ENCODE assay signal across 9 cellular contexts in the genomic region with DNA sequence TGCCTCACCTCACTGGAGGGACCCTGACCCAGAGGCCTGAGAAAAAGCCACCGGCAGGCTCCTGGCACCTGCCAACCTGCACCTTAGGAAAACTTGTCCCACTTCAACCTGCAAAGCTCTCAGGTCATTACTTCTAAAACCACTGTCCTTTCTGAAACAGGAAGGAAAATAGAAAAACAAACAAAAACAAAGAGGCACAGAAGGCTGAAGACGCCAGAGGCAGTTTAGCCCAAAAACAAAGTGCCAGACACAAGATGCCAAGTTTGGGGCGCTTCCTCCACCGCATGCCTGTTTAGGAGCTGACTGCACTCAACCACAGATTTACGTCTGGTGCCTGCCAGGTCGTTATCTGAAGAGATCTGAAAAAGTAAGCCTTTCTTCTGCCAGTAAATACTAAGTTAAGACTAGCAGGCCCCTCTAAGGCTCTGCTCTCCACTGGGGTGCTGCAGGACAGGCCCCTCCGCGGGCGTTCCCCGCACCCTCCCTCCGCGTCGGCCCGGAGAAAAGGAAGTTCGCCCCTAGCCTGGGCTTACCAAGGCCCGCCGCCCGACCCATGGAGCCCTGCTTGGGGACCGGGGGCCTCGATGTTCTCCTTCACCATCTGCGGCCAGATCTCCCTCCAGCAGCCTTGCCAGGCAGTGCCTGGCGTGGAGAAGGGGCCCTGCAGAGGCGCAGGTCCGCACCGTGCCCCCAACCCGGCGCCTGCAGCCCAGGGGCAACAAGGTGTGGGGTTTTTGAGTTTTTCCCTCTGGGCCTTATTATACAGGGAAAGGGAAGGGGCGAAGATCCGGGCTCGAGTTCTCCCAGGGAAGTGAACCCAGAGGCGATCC. TPM values are rescaled to one million over a fixed set of nuclear protein-coding genes. Genes with fewer than 3 reads are reported as not detected.
DNase-seq lines count a peak whose midpoint lies in the region; ATAC-seq, FAIRE-seq and TF ChIP-seq lines count a peak whose summit lies in the region.
"Had no signal": no experiment of that assay in that cellular context is flagged by ENCODE, and none has a peak within 500 bp of the region (broad histone marks: within the 10 kb centered on the region; RNA-seq: fewer than 3 reads in every experiment).

No MANE protein-coding gene starts in this region.

- WGBS in GM12878 (ENCODE audit: insufficient coverage, insufficient replicate concordance, low lambda C conversion rate, missing lambda C conversion rate), result 4% methylated on average over 31 of the region's 31 CpGs
- 7 to 9% methylated on average over 6 to 31 of the region's 31 CpGs for WGBS in testis, 2 donors

- TF ChIP-seq CTCF in GM12878 (IDR thresholded peaks at IDR 0.05 in 2 of 3, conservative IDR thresholded peaks at IDR 0.05 in 1 of 3; ENCODE audit: control insufficient read depth in 2 of 3, extremely low read depth in 1 of 3, insufficient read depth in 1 of 3, low read depth in 3 of 3, low read length in 3 of 3) (no peak), kidney epithelial cell (IDR thresholded peaks at IDR 0.05; ENCODE audit: insufficient read depth, low read length, poor library complexity, severe bottlenecking) (no peak), testis (IDR thresholded peaks at IDR 0.05) (no peak)

- intact Hi-C loops in GM12878 (cut with micrococcal nuclease; ENCODE audit: unreplicated experiment) (no loop called here), testis (cut with DNase I; ENCODE audit: low total_unique reads) (no loop called here)

- FAIRE-seq in GM12878 (lab: Jason Lieb, UNC), result peak; percentile 73
- FAIRE-seq: endometrium had no signal

- peak; percentile 4 to 6 for DNase-seq in stimulated activated CD4-positive, alpha-beta T cell treated with anti-CD3 and anti-CD28 coated beads, Interleukin-2, amount 100 ng/mL, for 48 hours
- DNase-seq in stimulated activated CD4-positive, alpha-beta T cell treated with anti-CD3 and anti-CD28 coated beads, Interleukin-12 subunit alpha, Interleukin-12 subunit beta, amount 100 ng/mL, for 4 hours, result no peak
- DNase-seq in M059J (ENCODE audit: low read depth), result peak; percentile 44
- DNase-seq in GM12878 (ENCODE audit: low read depth, low spot score), result no peak
- no peak for DNase-seq in kidney epithelial cell (ENCODE audit: low read depth)
- no peak for DNase-seq in testis
- DNase-seq in NCI-H1048 (lab: John Stamatoyannopoulos, UW), result no peak
- DNase-seq in ureter (ENCODE audit: low spot score), result no peak

- H3K4me3 ChIP-seq in GM12878 (peak overlapping the region; percentile 97), kidney epithelial cell (ENCODE audit: low read depth, low read length) (peak overlapping the region; percentile 49), testis (peak overlapping the region; percentile 58 to 68)

- POLR2A ChIA-PET in GM12878 (lab: Charles Lee), result no interaction called here

- in situ Hi-C loops in GM12878 (cut with MboI), result no loop called here

- peak overlapping the region; percentile 81 for H3K4me2 ChIP-seq in GM12878 (ENCODE audit: control insufficient read depth, insufficient read depth)

- no peak for TF ChIP-seq POLR2A in GM12878 (IDR thresholded peaks at IDR 0.05; ENCODE audit: low read depth, low read length)
- TF ChIP-seq POLR2A in testis (IDR thresholded peaks at IDR 0.05), result no peak

- H2AFZ ChIP-seq in GM12878 (ENCODE audit: control insufficient read depth, low read depth, low read length), result no peak overlapping the region

- peak overlapping the region; percentile 44 for H3K27ac ChIP-seq in GM12878 (ENCODE audit: control insufficient read depth, insufficient read depth)
- H3K27ac ChIP-seq in testis, result peak overlapping the region in 1 of 2 donors; percentile 79

- RAD21 ChIA-PET in GM12878 (lab: Charles Lee; ENCODE audit: unreplicated experiment), result interaction anchor here (2.4 kb wide), 1 partner anchor 69 kb away, joined by 6 read pairs; a partner anchor contains a TSS

- H3K27me3 ChIP-seq in GM12878 (replicated peaks in 1 of 2; ENCODE audit: control insufficient read depth in 2 of 2, insufficient read depth in 2 of 2, low read length in 1 of 2) (no peaks in the 10 kb centered on the region), kidney epithelial cell (ENCODE audit: control insufficient read depth, insufficient read depth, low read length) (no peaks in the 10 kb centered on the region), testis (no peaks in the 10 kb centered on the region)

- peaks cover 4% of the 10 kb centered on the region; the same call in 1 of the 2 replicates for H3K4me1 ChIP-seq in GM12878 (ENCODE audit: control insufficient read depth, insufficient read depth, low read length)
- H3K4me1 ChIP-seq in testis, result peaks cover 7% of the 10 kb centered on the region

- CTCF ChIA-PET in GM12878 (lab: Yijun Ruan, JAX), result interaction anchor here (1.2 to 1.4 kb wide), 2 partner anchors 69 to 326 kb away, joined by 4 read pairs; a partner anchor contains a TSS

- H3K36me3 ChIP-seq in GM12878 (ENCODE audit: control insufficient read depth in 2 of 2, insufficient read depth in 2 of 2, low read length in 1 of 2) (no peaks in the 10 kb centered on the region; a peak in 1 of 4 replicates), kidney epithelial cell (ENCODE audit: control insufficient read depth, insufficient read depth, low read length) (no peaks in the 10 kb centered on the region), testis (ENCODE audit: low read depth, missing control alignments) (no peaks in the 10 kb centered on the region)

- SMC1A ChIA-PET in GM12878 (lab: Charles Lee; ENCODE audit: uncharacterized antibody, unreplicated experiment), result no interaction called here

- no peak for TF ChIP-seq RAD21 in GM12878 (IDR thresholded peaks at IDR 0.05; ENCODE audit: insufficient read depth, low read depth, low read length)

- peak; percentile 67 for ATAC-seq in GM12878

- H3K79me2 ChIP-seq in GM12878 (ENCODE audit: control insufficient read depth, insufficient read depth, low read length), result peaks cover 48% of the 10 kb centered on the region

- H4K20me1 ChIP-seq in GM12878 (ENCODE audit: control insufficient read depth, insufficient read depth), result no peaks in the 10 kb centered on the region

- TF ChIP-seq EP300 in GM12878 (IDR thresholded peaks at IDR 0.05; ENCODE audit: borderline replicate concordance in 1 of 2, control insufficient read depth in 1 of 2, low read depth in 2 of 2, low read length in 2 of 2), result no peak

- H3K9ac ChIP-seq in GM12878 (ENCODE audit: control insufficient read depth, insufficient read depth, low read length), result peak overlapping the region; percentile 77

- no TSS peak for BruUV-seq in GM12878 (replicated peaks; lab: Mats Ljungman, UMichigan)

- H3K9me3 ChIP-seq in GM12878 (replicated peaks; ENCODE audit: control insufficient read depth, insufficient read depth, low read length), result no peaks in the 10 kb centered on the region
- no peaks in the 10 kb centered on the region for H3K9me3 ChIP-seq in testis

TF ChIP-seq in GM12878, 131 proteins besides CTCF, POLR2A, EP300 and RAD21:
- no peak for TF ChIP-seq SP1 (IDR thresholded peaks at IDR 0.05; ENCODE audit: low read depth, low read length)
- TF ChIP-seq SIN3A (IDR thresholded peaks at IDR 0.05; ENCODE audit: low read depth, low read length), result 0 out of 2 replicates have a peak, but pooled peaks have one; percentile 13
TF ChIP-seq in GM12878: peak in this region for 1.

RNA-seq across cellular contexts. Expression of a gene that starts 1.3 kb away (rescaled TPM):
- total RNA-seq in M059J (2014; rRNA removed; shearing (Covaris generic)), result 2.0 and 3.1 TPM in 2 replicates
- 431 and 446 TPM in 2 replicates for total RNA-seq in GM12878 (2013; cell fraction: nucleolus; rRNA removed)
- 40.7 and 42.9 TPM in 2 replicates for total RNA-seq in GM12878 (2014; rRNA removed)
- total RNA-seq in GM12878 (2014; rRNA removed; fragmentation: Illumina TruSeq; extraction: Trizol), result 55.4 and 56.0 TPM in 2 replicates
- 67.0 and 80.5 TPM in 2 replicates for total RNA-seq in GM12878 (2021)
- polyA plus RNA-seq in GM12878 (2011; ENCODE audit: low read depth), result 242 TPM
- 96.8 and 151 TPM in 2 replicates for polyA plus RNA-seq in GM12878 (2011; rRNA removed)
- 27.9 and 31.3 TPM in 2 replicates for polyA plus RNA-seq in GM12878 (2011; cell fraction: cytosol; rRNA removed)
- polyA plus RNA-seq in GM12878 (2011; cell fraction: nucleus; rRNA removed), result 440 and 533 TPM in 2 replicates
- polyA plus RNA-seq in GM12878 (2012), result 252 and 271 TPM in 2 replicates
- 84.0 and 86.5 TPM in 2 replicates for polyA plus RNA-seq in GM12878 (2014; fragmentation: Illumina TruSeq; extraction: Trizol)
- 10 to 100 TPM; 14.5 to 21.8 TPM for polyA plus RNA-seq in GM12878 (2014; fragmentation: Nextera tagmentation; extraction: Ambion mirVana)
- 117 and 132 TPM in 2 replicates for polyA plus RNA-seq in GM12878 (2014; rRNA removed)
- 10 to 100 TPM; 22.4 to 22.6 TPM for polyA plus RNA-seq in GM12878 (2016; fragmentation: Nextera tagmentation; extraction: Ambion mirVana)
- polyA minus RNA-seq in GM12878 (2011; rRNA and poly(A)+ RNA removed), result 10.4 and 13.5 TPM in 2 replicates
- 8.0 and 8.8 TPM in 2 replicates for polyA minus RNA-seq in GM12878 (2011; cell fraction: cytosol; rRNA and poly(A)+ RNA removed)
- 30.3 and 41.0 TPM in 2 replicates for polyA minus RNA-seq in GM12878 (2011; cell fraction: nucleus; rRNA and poly(A)+ RNA removed)
- total RNA-seq in kidney epithelial cell, result 21.8 and 22.9 TPM in 2 replicates
- total RNA-seq in testis, result 100 to 1,000 TPM; 121 to 136 TPM
- polyA plus RNA-seq in testis (ENCODE audit: insufficient read depth, low read depth, low replicate concordance), result 67.7 TPM
- total RNA-seq in ureter, result 96.5 TPM

Comparison
In these comparisons a context has a peak if more than half of its experiments do, and no peak if none do; other contexts are left out.
1. DNase-seq: peak in stimulated activated CD4-positive, alpha-beta T cell treated with anti-CD3 and anti-CD28 coated beads, Interleukin-2, amount 100 ng/mL, for 48 hours (2 of 2) and M059J (single experiment); none in stimulated activated CD4-positive, alpha-beta T cell treated with anti-CD3 and anti-CD28 coated beads, Interleukin-12 subunit alpha, Interleukin-12 subunit beta, amount 100 ng/mL, for 4 hours (single experiment), GM12878 (single experiment), kidney epithelial cell (single experiment), testis (single experiment), NCI-H1048 (single experiment) and ureter (single experiment).
2. Peak in every context shown above with its lines, with median percentiles within 50 percentile points of each other: H3K4me3 ChIP-seq.